33 cellular contexts compared by ENCODE assay signal in genomic region chr7:290554-291301, GRCh38. TPM values are rescaled to one million over a fixed set of nuclear protein-coding genes. Genes with fewer than 3 reads are reported as not detected.
DNase-seq lines count a peak whose midpoint lies in the region; ATAC-seq and TF ChIP-seq lines count a peak whose summit lies in the region.
"Had no signal": no experiment of that assay in that cellular context is flagged by ENCODE, and none has a peak within 500 bp of the region (broad histone marks: within the 10 kb centered on the region; RNA-seq: fewer than 3 reads in every experiment).

No MANE protein-coding gene starts in this region.

- H3K4me3 Mint-ChIP-seq in CD14-positive monocyte: peak overlapping the region in 1 of 2 donors; percentile 48
- H3K4me3 Mint-ChIP-seq: activated naive CD4-positive, alpha-beta T cell treated with anti-CD3 and anti-CD28 coated beads, Interleukin-2, amount 10 ng/mL, durations not matched to agents 7 days and 5 days; nephron had no signal

- no peaks in the 10 kb centered on the region for H3K4me1 Mint-ChIP-seq in CD14-positive monocyte
- H3K4me1 Mint-ChIP-seq: activated naive CD4-positive, alpha-beta T cell treated with anti-CD3 and anti-CD28 coated beads, Interleukin-2, amount 10 ng/mL, durations not matched to agents 7 days and 5 days had no signal

- no peaks in the 10 kb centered on the region for H3K36me3 Mint-ChIP-seq in CD14-positive monocyte
- H3K36me3 Mint-ChIP-seq: activated naive CD4-positive, alpha-beta T cell treated with anti-CD3 and anti-CD28 coated beads, Interleukin-2, amount 10 ng/mL, durations not matched to agents 7 days and 5 days had no signal

- no peak overlapping the region for H3K27ac ChIP-seq in brain microvascular endothelial cell
- H3K27ac ChIP-seq: breast epithelium, epithelial cell of prostate, KMS-11, PC-9, right lobe of liver, testis, WERI-Rb-1 had no signal

- no peaks in the 10 kb centered on the region for H3K36me3 ChIP-seq in brain microvascular endothelial cell (replicated peaks)
- H3K36me3 ChIP-seq: breast epithelium, right lobe of liver, WERI-Rb-1 had no signal

- H3K27me3 ChIP-seq in brain microvascular endothelial cell (replicated peaks): peaks cover 63% of the 10 kb centered on the region
- H3K27me3 ChIP-seq: testis had no signal

- no peak overlapping the region for H3K27ac Mint-ChIP-seq in CD14-positive monocyte
- H3K27ac Mint-ChIP-seq: activated naive CD4-positive, alpha-beta T cell treated with anti-CD3 and anti-CD28 coated beads, Interleukin-2, amount 10 ng/mL, durations not matched to agents 7 days and 5 days; nephron had no signal

- intact Hi-C loops in CD14-positive monocyte (cut with micrococcal nuclease): no loop called here
- intact Hi-C loops in left colon (cut with DNase I, micrococcal nuclease): no loop called here
- intact Hi-C loops in sciatic nerve (cut with DNase I): no loop called here

- H3K4me3 ChIP-seq in brain microvascular endothelial cell (ENCODE audit: low read depth, low read length): no peak overlapping the region
- H3K4me3 ChIP-seq: PC-9, right lobe of liver had no signal

- ATAC-seq in left colon: peak; percentile 64
- no peak for ATAC-seq in sciatic nerve

- no peak for TF ChIP-seq CTCF in CD14-positive monocyte (IDR thresholded peaks at IDR 0.05)
- TF ChIP-seq CTCF in brain microvascular endothelial cell (IDR thresholded peaks at IDR 0.05; ENCODE audit: low read depth, low read length, missing control alignments): no peak

- H3K9me3 Mint-ChIP-seq in CD14-positive monocyte: peaks cover 0 to 7% (median 0%) of the 10 kb centered on the region in 7 donors
- H3K9me3 Mint-ChIP-seq: activated naive CD4-positive, alpha-beta T cell treated with anti-CD3 and anti-CD28 coated beads, Interleukin-2, amount 10 ng/mL, durations not matched to agents 7 days and 5 days had no signal

- DNase-seq in CD14-positive monocyte (ENCODE audit: low spot score): peak; percentile 25
- peak; percentile 38 for DNase-seq in NCI-H2171 (lab: John Stamatoyannopoulos, UW)
- DNase-seq in left colon: peak; percentile 26 to 57
- peak; percentile 47 for DNase-seq in sciatic nerve (ENCODE audit: low spot score)
- DNase-seq in NCI-H2081 treated with DMSO at 0.1 percent for 48 hours (lab: John Stamatoyannopoulos, UW): no peak
- no peak for DNase-seq in CD1c-positive myeloid dendritic cell (ENCODE audit: extremely low spot score)
- no peak for DNase-seq in brain microvascular endothelial cell
- no peak for DNase-seq in DMS53 treated with DMSO at 0.1 percent for 48 hours (lab: John Stamatoyannopoulos, UW; ENCODE audit: unreplicated experiment)
- DNase-seq: activated naive CD4-positive, alpha-beta T cell treated with anti-CD3 and anti-CD28 coated beads, Interleukin-2, amount 10 ng/mL, durations not matched to agents 7 days and 5 days; amniotic stem cell; HCEC 1CT; kidney; MM.1S; NCI-H1417; NCI-H510A; NK-92 treated with Interleukin-12 subunit alpha and Interleukin-12 subunit beta, amount 100 ng/mL, for 24 hours; SHP77 treated with DMSO at 0.1 percent for 48 hours; stimulated activated naive CD4-positive, alpha-beta T cell treated with Interleukin-2 at 50 U/mL for 16 hours; SW 1271; T-helper 9 cell; testis; WERI-Rb-1 had no signal

- peaks cover 39 to 81% (median 62%) of the 10 kb centered on the region in 3 donors for H3K27me3 Mint-ChIP-seq in CD14-positive monocyte (ENCODE audit: low read depth in 3 of 3)

- in situ Hi-C loops in brain microvascular endothelial cell (cut with HindIII; ENCODE audit: low pct_ligation_motif_present, low sequenced_read_pairs): no loop called here

RNA-seq across cellular contexts. Expression of gene FOXL3, which starts 0.8 kb away (rescaled TPM):
- not detected for polyA plus RNA-seq in CD14-positive monocyte
- total RNA-seq in left colon (under 1 TPM in 1 of 2 donors, not detected in 1; 0.92 TPM), sciatic nerve (not detected)
- total RNA-seq: breast epithelium, glomerular endothelial cell, HT1080, kidney, lung microvascular endothelial cell, mucosa of gallbladder, PC-9, right lobe of liver had no signal
- polyA plus RNA-seq: BJ had no signal

Comparison
In these comparisons a context has a peak if more than half of its experiments do, and no peak if none do; other contexts are left out.
1. DNase-seq: peak in CD14-positive monocyte (single experiment), NCI-H2171 (single experiment), left colon (2 of 2) and sciatic nerve (single experiment); none in NCI-H2081 treated with DMSO at 0.1 percent for 48 hours (single experiment), CD1c-positive myeloid dendritic cell (single experiment), brain microvascular endothelial cell (single experiment) and DMS53 treated with DMSO at 0.1 percent for 48 hours (single experiment).